In the genomic region with DNA sequence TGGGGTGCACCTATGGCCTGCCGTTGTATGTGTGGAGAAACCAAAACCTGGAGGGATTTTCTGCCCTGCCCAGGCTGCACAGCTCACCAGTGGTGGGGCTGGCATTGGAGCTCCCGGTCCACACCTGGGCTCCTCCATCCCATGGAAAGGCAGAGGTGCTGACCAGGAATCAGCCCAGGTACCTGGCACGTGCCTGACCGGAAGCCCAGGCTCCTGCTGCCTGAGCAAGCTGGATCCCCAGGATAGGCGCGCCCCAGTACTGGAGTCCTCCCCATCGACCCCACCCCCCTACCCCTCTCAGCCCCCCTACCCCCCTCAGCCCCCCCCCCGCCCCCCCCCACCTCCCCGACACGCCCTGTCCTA, we compare ENCODE assay signal across 1 cellular context.
TF ChIP-seq lines count a peak whose summit lies in the region.

No MANE protein-coding gene starts in this region.

TF ChIP-seq in H1, 55 proteins besides CTCF, POLR2A, EP300 and RAD21:
- TF ChIP-seq NANOG (IDR thresholded peaks at IDR 0.05; ENCODE audit: insufficient read depth, low read depth, low read length, poor library complexity, severe bottlenecking): no peak
- TF ChIP-seq, protein P1, sequence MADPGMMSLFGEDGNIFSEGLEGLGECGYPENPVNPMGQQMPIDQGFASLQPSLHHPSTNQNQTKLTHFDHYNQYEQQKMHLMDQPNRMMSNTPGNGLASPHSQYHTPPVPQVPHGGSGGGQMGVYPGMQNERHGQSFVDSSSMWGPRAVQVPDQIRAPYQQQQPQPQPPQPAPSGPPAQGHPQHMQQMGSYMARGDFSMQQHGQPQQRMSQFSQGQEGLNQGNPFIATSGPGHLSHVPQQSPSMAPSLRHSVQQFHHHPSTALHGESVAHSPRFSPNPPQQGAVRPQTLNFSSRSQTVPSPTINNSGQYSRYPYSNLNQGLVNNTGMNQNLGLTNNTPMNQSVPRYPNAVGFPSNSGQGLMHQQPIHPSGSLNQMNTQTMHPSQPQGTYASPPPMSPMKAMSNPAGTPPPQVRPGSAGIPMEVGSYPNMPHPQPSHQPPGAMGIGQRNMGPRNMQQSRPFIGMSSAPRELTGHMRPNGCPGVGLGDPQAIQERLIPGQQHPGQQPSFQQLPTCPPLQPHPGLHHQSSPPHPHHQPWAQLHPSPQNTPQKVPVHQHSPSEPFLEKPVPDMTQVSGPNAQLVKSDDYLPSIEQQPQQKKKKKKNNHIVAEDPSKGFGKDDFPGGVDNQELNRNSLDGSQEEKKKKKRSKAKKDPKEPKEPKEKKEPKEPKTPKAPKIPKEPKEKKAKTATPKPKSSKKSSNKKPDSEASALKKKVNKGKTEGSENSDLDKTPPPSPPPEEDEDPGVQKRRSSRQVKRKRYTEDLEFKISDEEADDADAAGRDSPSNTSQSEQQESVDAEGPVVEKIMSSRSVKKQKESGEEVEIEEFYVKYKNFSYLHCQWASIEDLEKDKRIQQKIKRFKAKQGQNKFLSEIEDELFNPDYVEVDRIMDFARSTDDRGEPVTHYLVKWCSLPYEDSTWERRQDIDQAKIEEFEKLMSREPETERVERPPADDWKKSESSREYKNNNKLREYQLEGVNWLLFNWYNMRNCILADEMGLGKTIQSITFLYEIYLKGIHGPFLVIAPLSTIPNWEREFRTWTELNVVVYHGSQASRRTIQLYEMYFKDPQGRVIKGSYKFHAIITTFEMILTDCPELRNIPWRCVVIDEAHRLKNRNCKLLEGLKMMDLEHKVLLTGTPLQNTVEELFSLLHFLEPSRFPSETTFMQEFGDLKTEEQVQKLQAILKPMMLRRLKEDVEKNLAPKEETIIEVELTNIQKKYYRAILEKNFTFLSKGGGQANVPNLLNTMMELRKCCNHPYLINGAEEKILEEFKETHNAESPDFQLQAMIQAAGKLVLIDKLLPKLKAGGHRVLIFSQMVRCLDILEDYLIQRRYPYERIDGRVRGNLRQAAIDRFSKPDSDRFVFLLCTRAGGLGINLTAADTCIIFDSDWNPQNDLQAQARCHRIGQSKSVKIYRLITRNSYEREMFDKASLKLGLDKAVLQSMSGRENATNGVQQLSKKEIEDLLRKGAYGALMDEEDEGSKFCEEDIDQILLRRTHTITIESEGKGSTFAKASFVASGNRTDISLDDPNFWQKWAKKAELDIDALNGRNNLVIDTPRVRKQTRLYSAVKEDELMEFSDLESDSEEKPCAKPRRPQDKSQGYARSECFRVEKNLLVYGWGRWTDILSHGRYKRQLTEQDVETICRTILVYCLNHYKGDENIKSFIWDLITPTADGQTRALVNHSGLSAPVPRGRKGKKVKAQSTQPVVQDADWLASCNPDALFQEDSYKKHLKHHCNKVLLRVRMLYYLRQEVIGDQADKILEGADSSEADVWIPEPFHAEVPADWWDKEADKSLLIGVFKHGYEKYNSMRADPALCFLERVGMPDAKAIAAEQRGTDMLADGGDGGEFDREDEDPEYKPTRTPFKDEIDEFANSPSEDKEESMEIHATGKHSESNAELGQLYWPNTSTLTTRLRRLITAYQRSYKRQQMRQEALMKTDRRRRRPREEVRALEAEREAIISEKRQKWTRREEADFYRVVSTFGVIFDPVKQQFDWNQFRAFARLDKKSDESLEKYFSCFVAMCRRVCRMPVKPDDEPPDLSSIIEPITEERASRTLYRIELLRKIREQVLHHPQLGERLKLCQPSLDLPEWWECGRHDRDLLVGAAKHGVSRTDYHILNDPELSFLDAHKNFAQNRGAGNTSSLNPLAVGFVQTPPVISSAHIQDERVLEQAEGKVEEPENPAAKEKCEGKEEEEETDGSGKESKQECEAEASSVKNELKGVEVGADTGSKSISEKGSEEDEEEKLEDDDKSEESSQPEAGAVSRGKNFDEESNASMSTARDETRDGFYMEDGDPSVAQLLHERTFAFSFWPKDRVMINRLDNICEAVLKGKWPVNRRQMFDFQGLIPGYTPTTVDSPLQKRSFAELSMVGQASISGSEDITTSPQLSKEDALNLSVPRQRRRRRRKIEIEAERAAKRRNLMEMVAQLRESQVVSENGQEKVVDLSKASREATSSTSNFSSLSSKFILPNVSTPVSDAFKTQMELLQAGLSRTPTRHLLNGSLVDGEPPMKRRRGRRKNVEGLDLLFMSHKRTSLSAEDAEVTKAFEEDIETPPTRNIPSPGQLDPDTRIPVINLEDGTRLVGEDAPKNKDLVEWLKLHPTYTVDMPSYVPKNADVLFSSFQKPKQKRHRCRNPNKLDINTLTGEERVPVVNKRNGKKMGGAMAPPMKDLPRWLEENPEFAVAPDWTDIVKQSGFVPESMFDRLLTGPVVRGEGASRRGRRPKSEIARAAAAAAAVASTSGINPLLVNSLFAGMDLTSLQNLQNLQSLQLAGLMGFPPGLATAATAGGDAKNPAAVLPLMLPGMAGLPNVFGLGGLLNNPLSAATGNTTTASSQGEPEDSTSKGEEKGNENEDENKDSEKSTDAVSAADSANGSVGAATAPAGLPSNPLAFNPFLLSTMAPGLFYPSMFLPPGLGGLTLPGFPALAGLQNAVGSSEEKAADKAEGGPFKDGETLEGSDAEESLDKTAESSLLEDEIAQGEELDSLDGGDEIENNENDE (IDR thresholded peaks at IDR 0.05; ENCODE audit: insufficient replicate concordance, low read length): no peak
- no peak for TF ChIP-seq EZH2 (IDR thresholded peaks at IDR 0.05; ENCODE audit: low read depth, low read length, severe bottlenecking)
- TF ChIP-seq CEBPB (IDR thresholded peaks at IDR 0.05; ENCODE audit: low read depth, low read length): no peak
- TF ChIP-seq, protein P2, sequence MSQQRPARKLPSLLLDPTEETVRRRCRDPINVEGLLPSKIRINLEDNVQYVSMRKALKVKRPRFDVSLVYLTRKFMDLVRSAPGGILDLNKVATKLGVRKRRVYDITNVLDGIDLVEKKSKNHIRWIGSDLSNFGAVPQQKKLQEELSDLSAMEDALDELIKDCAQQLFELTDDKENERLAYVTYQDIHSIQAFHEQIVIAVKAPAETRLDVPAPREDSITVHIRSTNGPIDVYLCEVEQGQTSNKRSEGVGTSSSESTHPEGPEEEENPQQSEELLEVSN (IDR thresholded peaks at IDR 0.05): no peak
- no peak for TF ChIP-seq RBBP5 (IDR thresholded peaks at IDR 0.05; ENCODE audit: borderline replicate concordance, low read depth, low read length)
- TF ChIP-seq SIRT6 (IDR thresholded peaks at IDR 0.05; ENCODE audit: low read length): no peak
- TF ChIP-seq SP4 (IDR thresholded peaks at IDR 0.05; ENCODE audit: low read length): no peak
- TF ChIP-seq, protein P3, sequence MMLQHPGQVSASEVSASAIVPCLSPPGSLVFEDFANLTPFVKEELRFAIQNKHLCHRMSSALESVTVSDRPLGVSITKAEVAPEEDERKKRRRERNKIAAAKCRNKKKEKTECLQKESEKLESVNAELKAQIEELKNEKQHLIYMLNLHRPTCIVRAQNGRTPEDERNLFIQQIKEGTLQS (IDR thresholded peaks at IDR 0.05; ENCODE audit: insufficient read depth, low read depth, low read length): no peak
- no peak for TF ChIP-seq TBP (IDR thresholded peaks at IDR 0.05; ENCODE audit: low read depth, low read length)
- no peak for TF ChIP-seq KDM4A (IDR thresholded peaks at IDR 0.05; ENCODE audit: low read depth, low read length, severe bottlenecking)
